Comparison of ENCODE assay signal across 25 cellular contexts in genomic region chr18:13359195-13359594, GRCh38.
A peak's percentile ranks its signal among the peaks of the same experiment; 100 is the strongest.
DNase-seq lines count a peak whose midpoint lies in the region; ATAC-seq and TF ChIP-seq lines count a peak whose summit lies in the region.
"Had no signal": no experiment of that assay in that cellular context is flagged by ENCODE, and none has a peak within 500 bp of the region (broad histone marks: within the 10 kb centered on the region; RNA-seq: fewer than 3 reads in every experiment).

No MANE protein-coding gene starts in this region.

- no peaks in the 10 kb centered on the region for H3K36me3 ChIP-seq in upper lobe of right lung
- H3K36me3 ChIP-seq: neutrophil, SJCRH30, stomach, tibial nerve had no signal

- ATAC-seq in HG02870 (IDR thresholded peaks at IDR 0.05; ENCODE audit: unreplicated experiment): peak; percentile 48
- ATAC-seq in upper lobe of right lung: peak; percentile 65
- no peak for ATAC-seq in sciatic nerve
- ATAC-seq: activated naive CD4-positive, alpha-beta T cell treated with anti-CD3 and anti-CD28 coated beads, Interleukin-2, amount 50 U/mL, for 72 hours; PC-3 had no signal

- no peak overlapping the region for H3K27ac ChIP-seq in upper lobe of right lung
- H3K27ac ChIP-seq: dorsolateral prefrontal cortex, neutrophil, SJCRH30, stomach, tibial nerve had no signal

- H3K27me3 ChIP-seq in upper lobe of right lung: no peaks in the 10 kb centered on the region
- H3K27me3 ChIP-seq: dorsolateral prefrontal cortex, neutrophil, SJCRH30, stomach, tibial nerve had no signal

- H3K4me1 ChIP-seq in upper lobe of right lung: no peaks in the 10 kb centered on the region
- H3K4me1 ChIP-seq: SJCRH30, stomach had no signal

- DNase-seq in activated CD8-positive, alpha-beta memory T cell treated with anti-CD3 and anti-CD28 coated beads for 24 hours: peak; percentile 43
- DNase-seq in activated CD8-positive, alpha-beta memory T cell treated with anti-CD3 and anti-CD28 coated beads, Interleukin-2, amount 50 U/mL, for 4 hours: no peak
- DNase-seq in NOMO-1 treated with DMSO at 0.1 percent for 48 hours (lab: John Stamatoyannopoulos, UW; ENCODE audit: unreplicated experiment) (peak; percentile 89), upper lobe of right lung (no peak), sciatic nerve (ENCODE audit: low spot score) (no peak), NCI-H2029 (lab: John Stamatoyannopoulos, UW) (no peak), GDM1 (lab: John Stamatoyannopoulos, UW) (no peak)
- DNase-seq: activated CD4-positive, alpha-beta T cell treated with anti-CD3 and anti-CD28 coated beads for 4 hours; AML-193; aorta; caudate nucleus; COR-L47; dorsolateral prefrontal cortex; glutamatergic neuron; NCI-H146; NCI-H2171 treated with DMSO at 0.1 percent for 48 hours; NCI-H69; PC-3; SJCRH30; stimulated activated CD4-positive, alpha-beta T cell treated with anti-CD3 and anti-CD28 coated beads, Interleukin-4, amount 100 ng/mL, for 24 hours; stomach had no signal

- H3K4me3 ChIP-seq in upper lobe of right lung: no peak overlapping the region
- H3K4me3 ChIP-seq: dorsolateral prefrontal cortex, SJCRH30, stomach, tibial nerve had no signal

- no peaks in the 10 kb centered on the region for H3K9me3 ChIP-seq in upper lobe of right lung
- H3K9me3 ChIP-seq: neutrophil, SJCRH30, stomach, tibial nerve had no signal

- TF ChIP-seq CTCF in upper lobe of right lung (IDR thresholded peaks at IDR 0.05): no peak

- intact Hi-C loops in upper lobe of right lung (cut with DNase I) (no loop called here), sciatic nerve (cut with DNase I) (no loop called here)

Comparison
In these comparisons a context has a peak if more than half of its experiments do, and no peak if none do; other contexts are left out.
1. DNase-seq: peak in activated CD8-positive, alpha-beta memory T cell treated with anti-CD3 and anti-CD28 coated beads for 24 hours (single experiment) and NOMO-1 treated with DMSO at 0.1 percent for 48 hours (single experiment); none in activated CD8-positive, alpha-beta memory T cell treated with anti-CD3 and anti-CD28 coated beads, Interleukin-2, amount 50 U/mL, for 4 hours (single experiment), upper lobe of right lung (single experiment), sciatic nerve (single experiment), NCI-H2029 (single experiment) and GDM1 (single experiment).